In genomic region chr5:132759114-132760042, GRCh38 we compare ENCODE assay signal across 21 cellular contexts. TPM values are rescaled to one million over a fixed set of nuclear protein-coding genes. Genes with fewer than 3 reads are reported as not detected.
A peak's percentile ranks its signal among the peaks of the same experiment; 100 is the strongest.
DNase-seq lines count a peak whose midpoint lies in the region; ATAC-seq and TF ChIP-seq lines count a peak whose summit lies in the region.
"Had no signal": no experiment of that assay in that cellular context is flagged by ENCODE, and none has a peak within 500 bp of the region (broad histone marks: within the 10 kb centered on the region; RNA-seq: fewer than 3 reads in every experiment).

No MANE protein-coding gene starts in this region.

- no peaks in the 10 kb centered on the region for H3K4me1 Mint-ChIP-seq in type B pancreatic cell (ENCODE audit: unreplicated experiment)

- H3K9me3 Mint-ChIP-seq in type B pancreatic cell = no peaks in the 10 kb centered on the region
- H3K9me3 Mint-ChIP-seq: activated naive CD8-positive, alpha-beta T cell treated with anti-CD3 and anti-CD28 coated beads, Interleukin-2, amount 50 U/mL, for 24 hours; activated T-helper 1 cell treated with anti-CD3 and anti-CD28 coated beads, Interleukin-12 subunit alpha, Interleukin-12 subunit beta, Interleukin-2, Interleukin-4 antibody, amounts not matched to agents 30 ng/mL and 10 ng/mL and 1 ng/mL, durations not matched to agents 14 hours and 24 hours and 36 hours; HFFc6 had no signal

- H3K36me3 ChIP-seq in HAP-1 (replicated peaks) (peaks cover 55% of the 10 kb centered on the region), MG63 (peaks cover 60% of the 10 kb centered on the region)

- no peaks in the 10 kb centered on the region for H3K4me1 ChIP-seq in HAP-1

- H3K4me3 Mint-ChIP-seq in type B pancreatic cell = no peak overlapping the region
- H3K4me3 Mint-ChIP-seq: activated naive CD8-positive, alpha-beta T cell treated with anti-CD3 and anti-CD28 coated beads, Interleukin-2, amount 50 U/mL, for 24 hours; activated T-helper 1 cell treated with anti-CD3 and anti-CD28 coated beads, Interleukin-12 subunit alpha, Interleukin-12 subunit beta, Interleukin-2, Interleukin-4 antibody, amounts not matched to agents 30 ng/mL and 10 ng/mL and 1 ng/mL, durations not matched to agents 14 hours and 24 hours and 36 hours; CD4-positive, CD25-positive, alpha-beta regulatory T cell; HFFc6 had no signal

- TF ChIP-seq CTCF in type B pancreatic cell (conservative IDR thresholded peaks at IDR 0.05) = no peak

- DNase-seq in activated T-cell treated with anti-CD3 and anti-CD28 coated beads, Interleukin-2, amount 50 U/mL, for 48 hours = peak; percentile 1 to 12
- no peak for DNase-seq in activated T-cell treated with anti-CD3 and anti-CD28 coated beads, Interleukin-2, amount 50 U/mL, for 1 hour
- peak; percentile 6 for DNase-seq in NCI-H526 treated with DMSO at 0.1 percent for 48 hours (lab: John Stamatoyannopoulos, UW)
- no peak for DNase-seq in left colon
- DNase-seq in type B pancreatic cell (ENCODE audit: extremely low spot score, unreplicated experiment) = no peak
- DNase-seq in HAP-1 (ENCODE audit: low spot score in 2 of 2) = no peak
- no peak for DNase-seq in MG63
- DNase-seq in cerebellar cortex (ENCODE audit: low spot score) = no peak
- DNase-seq: activated CD4-positive, alpha-beta T cell treated with anti-CD3 and anti-CD28 coated beads, Interleukin-2, amount 50 U/mL, for 4 hours; activated naive CD8-positive, alpha-beta T cell treated with anti-CD3 and anti-CD28 coated beads, Interleukin-2, amount 50 U/mL, for 24 hours; brain microvascular endothelial cell; CD4-positive, CD25-positive, alpha-beta regulatory T cell; DMS79 treated with DMSO at 0.1 percent for 48 hours; HFFc6; midbrain; MV-4-11; NCI-H1930; SIG-M5 had no signal

- peak overlapping the region; percentile 16 for H3K27ac Mint-ChIP-seq in type B pancreatic cell
- H3K27ac Mint-ChIP-seq: activated naive CD8-positive, alpha-beta T cell treated with anti-CD3 and anti-CD28 coated beads, Interleukin-2, amount 50 U/mL, for 24 hours; activated T-helper 1 cell treated with anti-CD3 and anti-CD28 coated beads, Interleukin-12 subunit alpha, Interleukin-12 subunit beta, Interleukin-2, Interleukin-4 antibody, amounts not matched to agents 30 ng/mL and 10 ng/mL and 1 ng/mL, durations not matched to agents 14 hours and 24 hours and 36 hours; HFFc6 had no signal

- H3K27me3 ChIP-seq in HAP-1 (ENCODE audit: low read depth) = no peaks in the 10 kb centered on the region
- H3K27me3 ChIP-seq in MG63 = no peaks in the 10 kb centered on the region
- H3K27me3 ChIP-seq: brain microvascular endothelial cell had no signal

- H3K36me3 Mint-ChIP-seq in type B pancreatic cell = peaks cover 25% of the 10 kb centered on the region

- H3K4me3 ChIP-seq in HAP-1 (no peak overlapping the region), MG63 (no peak overlapping the region)

- H3K27me3 Mint-ChIP-seq in type B pancreatic cell = no peaks in the 10 kb centered on the region
- H3K27me3 Mint-ChIP-seq: activated naive CD8-positive, alpha-beta T cell treated with anti-CD3 and anti-CD28 coated beads, Interleukin-2, amount 50 U/mL, for 24 hours; CD4-positive, CD25-positive, alpha-beta regulatory T cell had no signal

- ATAC-seq in left colon = peak; percentile 20
- ATAC-seq: activated naive CD8-positive, alpha-beta T cell treated with anti-CD3 and anti-CD28 coated beads, Interleukin-2, amount 50 U/mL, for 24 hours; left lobe of liver had no signal

- no peaks in the 10 kb centered on the region; the same call in 1 of the 2 replicates for H3K9me3 ChIP-seq in HAP-1
- no peaks in the 10 kb centered on the region for H3K9me3 ChIP-seq in MG63

- in situ Hi-C loops in HAP-1 (cut with MboI; ENCODE audit: low sequenced_read_pairs) = no loop called here

- intact Hi-C loops in left colon (cut with DNase I, micrococcal nuclease) = no loop called here

RNA-seq across cellular contexts. Expression of gene CCNI2, which starts 12.2 kb away (rescaled TPM):
- 10 to 100 TPM; 11.4 to 13.4 TPM for total RNA-seq in left colon
- 0.76 and 1.4 TPM in 2 replicates for total RNA-seq in type B pancreatic cell (ENCODE audit: low replicate concordance)
- total RNA-seq in MG63 (2014; rRNA removed; shearing (Covaris generic); ENCODE audit: low replicate concordance) = 0.27 TPM in 1 of 2 replicates, not detected in the other
- total RNA-seq: HFFc6, left lobe of liver, NCI-H460 had no signal

RNA-seq across cellular contexts. Expression of gene SEPTIN8, which starts 17.7 kb away (rescaled TPM):
- total RNA-seq in left colon (10 to 100 TPM; 58.7 to 59.6 TPM), type B pancreatic cell (ENCODE audit: low replicate concordance) (62.7 and 68.1 TPM in 2 replicates)
- total RNA-seq in MG63 (2014; rRNA removed; shearing (Covaris generic); ENCODE audit: low replicate concordance) = 36.9 and 53.8 TPM in 2 replicates

RNA-seq across cellular contexts. Expression of gene KIF3A, which starts 22.0 kb away (rescaled TPM):
- total RNA-seq in left colon (1 to 10 TPM; 3.9 to 6.1 TPM), type B pancreatic cell (ENCODE audit: low replicate concordance) (15.6 and 20.0 TPM in 2 replicates)
- 5.3 and 6.2 TPM in 2 replicates for total RNA-seq in MG63 (2014; rRNA removed; shearing (Covaris generic); ENCODE audit: low replicate concordance)

RNA-seq across cellular contexts. Expression of gene SOWAHA, which starts 53.7 kb away (rescaled TPM):
- total RNA-seq in left colon = 10 to 100 TPM; 36.0 to 38.8 TPM
- total RNA-seq in type B pancreatic cell (ENCODE audit: low replicate concordance) = 2.5 and 4.4 TPM in 2 replicates
- not detected in 2 replicates for total RNA-seq in MG63 (2014; rRNA removed; shearing (Covaris generic); ENCODE audit: low replicate concordance)
- total RNA-seq: CD4-positive, CD25-positive, alpha-beta regulatory T cell; HFFc6; NCI-H460 had no signal

Comparison
In these comparisons a context has a peak if more than half of its experiments do, and no peak if none do; other contexts are left out.
1. DNase-seq: peak in activated T-cell treated with anti-CD3 and anti-CD28 coated beads, Interleukin-2, amount 50 U/mL, for 48 hours (2 of 2) and NCI-H526 treated with DMSO at 0.1 percent for 48 hours (single experiment); none in activated T-cell treated with anti-CD3 and anti-CD28 coated beads, Interleukin-2, amount 50 U/mL, for 1 hour (single experiment), left colon (0 of 2), type B pancreatic cell (single experiment), HAP-1 (0 of 2), MG63 (single experiment) and cerebellar cortex (single experiment).